9 cellular contexts compared by ENCODE assay signal in the genomic region with DNA sequence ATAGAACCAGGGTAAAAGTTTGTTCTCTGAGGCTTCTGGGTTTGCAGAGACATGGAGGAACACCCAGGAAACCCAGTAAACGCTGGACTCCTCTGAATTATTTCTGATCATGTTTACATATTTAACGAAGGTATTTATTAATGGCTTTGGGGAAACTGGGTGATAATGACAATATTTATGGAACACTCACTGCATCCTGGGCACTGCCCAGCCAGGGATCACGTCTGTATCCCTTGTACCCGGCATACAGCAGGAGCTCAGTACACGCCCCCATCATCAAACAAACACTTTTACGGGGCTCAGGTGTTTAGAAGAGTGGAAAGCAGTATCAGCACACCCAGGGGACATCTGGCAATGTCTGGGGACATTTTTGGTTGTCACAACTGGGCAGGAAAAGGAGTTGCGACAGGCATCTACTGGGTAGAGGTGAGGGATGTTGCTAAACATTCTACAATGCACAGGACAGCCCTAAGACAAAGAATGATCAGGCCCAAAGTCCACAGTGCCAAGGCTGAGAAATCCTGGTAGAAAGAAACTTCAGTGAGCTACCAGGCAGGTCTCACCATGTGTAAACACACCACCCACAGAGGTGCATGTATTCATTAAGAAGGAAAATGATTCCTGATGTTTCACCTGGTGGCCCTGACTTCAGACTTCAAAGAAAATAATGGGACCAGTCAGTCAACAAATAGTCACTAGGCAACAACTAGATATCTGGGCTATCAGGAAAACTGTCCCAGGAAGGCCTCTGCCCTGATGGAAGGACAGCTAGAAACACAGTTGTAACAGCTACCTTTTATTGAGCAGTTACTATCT. TPM values are rescaled to one million over a fixed set of nuclear protein-coding genes. Genes with fewer than 3 reads are reported as not detected.
DNase-seq lines count a peak whose midpoint lies in the region; TF ChIP-seq lines count a peak whose summit lies in the region.
"Had no signal": no experiment of that assay in that cellular context is flagged by ENCODE, and none has a peak within 500 bp of the region (broad histone marks: within the 10 kb centered on the region; RNA-seq: fewer than 3 reads in every experiment).

No MANE protein-coding gene starts in this region.

- no peaks in the 10 kb centered on the region for H3K9me3 Mint-ChIP-seq in activated CD4-positive, alpha-beta T cell treated with anti-CD3 and anti-CD28 coated beads, Interleukin-2, amount 10 ng/mL, durations not matched to agents 7 days and 5 days
- H3K9me3 Mint-ChIP-seq: T-helper 1 cell treated with Interleukin-12 subunit alpha and Interleukin-12 subunit beta and Interleukin-4 antibody, amounts not matched to agents 30 μg/mL and 1 μg/mL, for 36 hours had no signal

- no peaks in the 10 kb centered on the region for H3K27me3 ChIP-seq in ACC112 (ENCODE audit: insufficient read depth, low read length)
- no peaks in the 10 kb centered on the region for H3K27me3 ChIP-seq in brain microvascular endothelial cell (replicated peaks)
- H3K27me3 ChIP-seq in mucosa of stomach (ENCODE audit: control insufficient read depth, insufficient read depth, low read length) = no peaks in the 10 kb centered on the region

- no peaks in the 10 kb centered on the region for H3K27me3 Mint-ChIP-seq in activated CD4-positive, alpha-beta T cell treated with anti-CD3 and anti-CD28 coated beads, Interleukin-2, amount 10 ng/mL, durations not matched to agents 7 days and 5 days

- no peak overlapping the region for H3K4me3 Mint-ChIP-seq in activated CD4-positive, alpha-beta T cell treated with anti-CD3 and anti-CD28 coated beads, Interleukin-2, amount 10 ng/mL, durations not matched to agents 7 days and 5 days
- H3K4me3 Mint-ChIP-seq: T-helper 1 cell treated with Interleukin-12 subunit alpha and Interleukin-12 subunit beta and Interleukin-4 antibody, amounts not matched to agents 30 μg/mL and 1 μg/mL, for 36 hours had no signal

- POLR2A ChIA-PET in activated CD4-positive, alpha-beta T cell treated with anti-CD3 and anti-CD28 coated beads, Interleukin-2, amount 10 ng/mL, durations not matched to agents 7 days and 5 days (lab: Charles Lee) = no interaction called here

- H2AFZ ChIP-seq in ACC112 (ENCODE audit: low read length, unreplicated experiment) = no peak overlapping the region

- H3K27ac Mint-ChIP-seq in activated CD4-positive, alpha-beta T cell treated with anti-CD3 and anti-CD28 coated beads, Interleukin-2, amount 10 ng/mL, durations not matched to agents 7 days and 5 days = no peak overlapping the region
- H3K27ac Mint-ChIP-seq: T-helper 1 cell treated with Interleukin-12 subunit alpha and Interleukin-12 subunit beta and Interleukin-4 antibody, amounts not matched to agents 30 μg/mL and 1 μg/mL, for 36 hours had no signal

- no peaks in the 10 kb centered on the region for H3K9me3 ChIP-seq in mucosa of stomach (ENCODE audit: control insufficient read depth, low read length)

- TF ChIP-seq POLR2A in NB4 (IDR thresholded peaks at IDR 0.05; ENCODE audit: extremely low read depth, insufficient read length) = no peak

- H3K36me3 Mint-ChIP-seq in activated CD4-positive, alpha-beta T cell treated with anti-CD3 and anti-CD28 coated beads, Interleukin-2, amount 10 ng/mL, durations not matched to agents 7 days and 5 days (ENCODE audit: low read depth) = peaks cover 10% of the 10 kb centered on the region

- TF ChIP-seq CTCF in NB4 (IDR thresholded peaks at IDR 0.05; ENCODE audit: low read depth, low read length) (no peak), brain microvascular endothelial cell (IDR thresholded peaks at IDR 0.05; ENCODE audit: low read depth, low read length, missing control alignments) (no peak)

- CTCF ChIA-PET in activated CD4-positive, alpha-beta T cell treated with anti-CD3 and anti-CD28 coated beads, Interleukin-2, amount 10 ng/mL, durations not matched to agents 7 days and 5 days (lab: Charles Lee) = interaction anchor here (0.6 to 1.0 kb wide), 2 partner anchors 25 to 63 kb away, joined by 3 to 4 read pairs; no protein-coding TSS in a partner anchor

- peak overlapping the region; percentile 27 for H3K9ac ChIP-seq in mucosa of stomach (ENCODE audit: low read length)

- H3K79me2 ChIP-seq in ACC112 (ENCODE audit: control insufficient read depth, insufficient read depth, low read length, unreplicated experiment) = peaks cover 60% of the 10 kb centered on the region

- in situ Hi-C loops in brain microvascular endothelial cell (cut with HindIII; ENCODE audit: low pct_ligation_motif_present, low sequenced_read_pairs) (no loop called here), ACHN (cut with HindIII; ENCODE audit: low pct_ligation_motif_present, low pct_unique_long_range_greater_than_20kb, low sequenced_read_pairs) (no loop called here)

- peaks cover 56% of the 10 kb centered on the region for H3K4me1 Mint-ChIP-seq in activated CD4-positive, alpha-beta T cell treated with anti-CD3 and anti-CD28 coated beads, Interleukin-2, amount 10 ng/mL, durations not matched to agents 7 days and 5 days

- no peak overlapping the region for H3K4me3 ChIP-seq in ACC112 (ENCODE audit: low read depth, low read length)
- no peak overlapping the region for H3K4me3 ChIP-seq in NB4 (ENCODE audit: low read depth, low read length)
- H3K4me3 ChIP-seq in brain microvascular endothelial cell (ENCODE audit: low read depth, low read length) = no peak overlapping the region
- H3K4me3 ChIP-seq in mucosa of stomach (ENCODE audit: low read length) = no peak overlapping the region

- DNase-seq in NB4 (ENCODE audit: low read depth) = peak; percentile 57
- DNase-seq in brain microvascular endothelial cell = no peak
- no peak for DNase-seq in ACHN
- no peak for DNase-seq in activated CD4-positive, alpha-beta T cell treated with anti-CD3 and anti-CD28 coated beads, Interleukin-2, amount 10 ng/mL, durations not matched to agents 7 days and 5 days
- no peak for DNase-seq in NCI-H1436 treated with DMSO at 0.1 percent for 48 hours (lab: John Stamatoyannopoulos, UW)
- no peak for DNase-seq in nucleus accumbens (lab: John Stamatoyannopoulos, UW)

- peaks cover 56% of the 10 kb centered on the region for H3K4me1 ChIP-seq in ACC112 (ENCODE audit: control insufficient read depth, insufficient read depth, low read length, unreplicated experiment)
- peaks cover 66% of the 10 kb centered on the region for H3K4me1 ChIP-seq in mucosa of stomach (ENCODE audit: control insufficient read depth, insufficient read depth, low read length)

- H3K27ac ChIP-seq in ACC112 (ENCODE audit: low read depth, low read length) = peak overlapping the region; percentile 99
- H3K27ac ChIP-seq in brain microvascular endothelial cell = peak overlapping the region; percentile 28

- H3K36me3 ChIP-seq in ACC112 (ENCODE audit: insufficient read depth, low read length) (peaks cover 6% of the 10 kb centered on the region; the same call in 1 of the 2 replicates), brain microvascular endothelial cell (replicated peaks) (peaks cover 4% of the 10 kb centered on the region), mucosa of stomach (ENCODE audit: control insufficient read depth, insufficient read depth, low read length) (no peaks in the 10 kb centered on the region)

RNA-seq across cellular contexts. Expression of a gene that starts 35.3 kb away (rescaled TPM):
- 10 to 100 TPM; 44.6 to 55.6 TPM for total RNA-seq in activated CD4-positive, alpha-beta T cell treated with anti-CD3 and anti-CD28 coated beads, Interleukin-2, amount 10 ng/mL, durations not matched to agents 7 days and 5 days
